17 cellular contexts compared by ENCODE assay signal in the genomic region with DNA sequence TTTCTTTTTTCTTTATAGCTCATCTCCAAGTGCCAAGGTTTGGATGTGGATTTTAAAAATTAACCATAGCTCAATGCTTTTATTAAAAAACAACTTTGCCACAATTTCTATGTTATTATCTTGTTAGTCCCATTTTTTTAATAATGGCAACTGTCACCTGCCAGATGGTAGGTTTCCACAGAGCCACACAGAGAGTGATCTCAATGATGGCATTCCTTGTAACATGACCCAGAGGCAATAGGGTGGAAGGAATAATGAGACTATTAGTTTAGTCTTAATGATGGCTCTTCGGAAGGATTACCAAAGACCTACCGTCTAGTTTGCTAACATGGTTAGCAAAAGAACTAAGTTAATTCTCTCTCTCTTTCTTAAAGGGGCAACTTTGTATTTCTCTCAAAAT.
DNase-seq lines count a peak whose midpoint lies in the region; FAIRE-seq lines count a peak whose summit lies in the region.
"Had no signal": no experiment of that assay in that cellular context is flagged by ENCODE, and none has a peak within 500 bp of the region (broad histone marks: within the 10 kb centered on the region; RNA-seq: fewer than 3 reads in every experiment).

No MANE protein-coding gene starts in this region.

- FAIRE-seq in GM19239 (lab: Jason Lieb, UNC) (peak; percentile 51), frontal cortex (lab: Jason Lieb, UNC) (no peak)
- FAIRE-seq: G401.6, GM18507 had no signal

- peak; percentile 84 for DNase-seq in DMS 273 (lab: John Stamatoyannopoulos, UW; ENCODE audit: unreplicated experiment)
- no peak for DNase-seq in GM19239 (ENCODE audit: insufficient read length, low spot score)
- DNase-seq in NCI-H446 treated with DMSO at 0.1 percent for 48 hours (lab: John Stamatoyannopoulos, UW): peak; percentile 87
- DNase-seq in cerebellar cortex (ENCODE audit: low spot score): peak; percentile 80
- no peak for DNase-seq in frontal cortex (ENCODE audit: low spot score in 2 of 2)
- no peak for DNase-seq in ecto neural progenitor cell (ENCODE audit: low spot score)
- DNase-seq in NCI-H2081 (lab: John Stamatoyannopoulos, UW): no peak
- DNase-seq in NCI-H1436 treated with DMSO at 0.1 percent for 48 hours (lab: John Stamatoyannopoulos, UW): no peak
- DNase-seq: ACHN, Caco-2, DMS79 treated with DMSO at 0.1 percent for 48 hours, NCI-H1417, NCI-H526, PC-3, SW 1271 had no signal

Comparison
In these comparisons a context has a peak if more than half of its experiments do, and no peak if none do; other contexts are left out.
1. DNase-seq: peak in DMS 273 (single experiment), NCI-H446 treated with DMSO at 0.1 percent for 48 hours (single experiment) and cerebellar cortex (single experiment); none in GM19239 (single experiment), frontal cortex (0 of 2), ecto neural progenitor cell (single experiment), NCI-H2081 (0 of 2) and NCI-H1436 treated with DMSO at 0.1 percent for 48 hours (single experiment).